27 cellular contexts compared by ENCODE assay signal in the genomic region with DNA sequence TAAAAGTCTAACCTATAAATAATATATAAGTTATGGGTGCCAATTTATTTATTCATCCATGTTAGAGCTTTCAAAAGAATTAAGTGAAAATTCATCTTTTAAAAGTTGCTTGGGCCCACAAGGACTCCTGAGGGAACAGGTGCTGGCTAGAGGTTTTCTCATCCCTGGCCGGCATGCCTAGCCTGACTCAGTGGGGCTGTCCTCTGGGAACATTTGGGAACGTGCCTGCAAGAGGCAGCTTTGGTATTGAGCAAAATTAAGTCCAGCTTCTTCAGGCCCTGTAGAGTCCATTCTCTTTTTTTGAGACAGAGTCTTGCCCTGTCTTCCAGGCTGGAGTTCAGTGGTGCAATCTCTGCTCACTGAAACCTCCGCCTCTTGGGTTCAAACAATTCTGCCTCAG. TPM values are rescaled to one million over a fixed set of nuclear protein-coding genes. Genes with fewer than 3 reads are reported as not detected.
"Had no signal": no experiment of that assay in that cellular context is flagged by ENCODE, and none has a peak within 500 bp of the region (broad histone marks: within the 10 kb centered on the region; RNA-seq: fewer than 3 reads in every experiment).

No MANE protein-coding gene starts in this region.

- H3K4me3 Mint-ChIP-seq: naive thymus-derived CD8-positive, alpha-beta T cell; natural killer cell treated with Interleukin-12 subunit alpha and Interleukin-12 subunit beta and Interleukin-15 and Interleukin-18, amount 100 ng/mL, for 72 hours; nephron progenitor cell; neural crest cell; stimulated activated effector memory CD8-positive, alpha-beta T cell treated with anti-CD3 and anti-CD28 coated beads, Interleukin-12 subunit alpha, Interleukin-12 subunit beta, amount 100 ng/mL, for 72 hours; stimulated activated naive B cell treated with anti-CD40 and anti-IgM and Interleukin-4, amounts not matched to agents 10 μg/mL and 1 μg/mL and 100 μg/mL, for 72 hours; stimulated activated naive CD8-positive, alpha-beta T cell treated with anti-CD3 and anti-CD28 coated beads, Interleukin-15, Interleukin-2, amounts not matched to agents 100 ng/mL and 50 ng/mL, for 24 hours had no signal

- H3K36me3 Mint-ChIP-seq: natural killer cell treated with Interleukin-12 subunit alpha and Interleukin-12 subunit beta and Interleukin-15 and Interleukin-18, amount 100 ng/mL, for 72 hours; stimulated activated effector memory CD8-positive, alpha-beta T cell treated with anti-CD3 and anti-CD28 coated beads, Interleukin-12 subunit alpha, Interleukin-12 subunit beta, amount 100 ng/mL, for 72 hours; stimulated activated naive B cell treated with anti-CD40 and anti-IgM and Interleukin-4, amounts not matched to agents 10 μg/mL and 1 μg/mL and 100 μg/mL, for 72 hours had no signal

- H3K27me3 ChIP-seq: pancreas, right lobe of liver, sigmoid colon, thyroid gland, tibial nerve, upper lobe of left lung, vagina had no signal

- H3K27ac ChIP-seq: neutrophil, pancreas, prostate gland, right lobe of liver, sigmoid colon, stomach, thoracic aorta, thyroid gland, tibial nerve, upper lobe of left lung, vagina had no signal

- H3K4me1 ChIP-seq: pancreas, prostate gland, right lobe of liver, sigmoid colon, stomach, thyroid gland, tibial nerve, upper lobe of left lung, vagina had no signal

- H3K4me3 ChIP-seq: pancreas, prostate gland, right lobe of liver, sigmoid colon, stomach, thoracic aorta, thyroid gland, tibial nerve, upper lobe of left lung, vagina had no signal

- H3K9me3 Mint-ChIP-seq: naive thymus-derived CD8-positive, alpha-beta T cell; natural killer cell treated with Interleukin-12 subunit alpha and Interleukin-12 subunit beta and Interleukin-15 and Interleukin-18, amount 100 ng/mL, for 72 hours; neural crest cell; stimulated activated effector memory CD8-positive, alpha-beta T cell treated with anti-CD3 and anti-CD28 coated beads, Interleukin-12 subunit alpha, Interleukin-12 subunit beta, amount 100 ng/mL, for 72 hours; stimulated activated naive B cell treated with anti-CD40 and anti-IgM and Interleukin-4, amounts not matched to agents 10 μg/mL and 1 μg/mL and 100 μg/mL, for 72 hours; stimulated activated naive CD8-positive, alpha-beta T cell treated with anti-CD3 and anti-CD28 coated beads, Interleukin-15, Interleukin-2, amounts not matched to agents 100 ng/mL and 50 ng/mL, for 24 hours had no signal

- H3K36me3 ChIP-seq: neutrophil, pancreas, prostate gland, right lobe of liver, sigmoid colon, stomach, thoracic aorta, thyroid gland, tibial nerve, upper lobe of left lung, vagina had no signal

- H3K4me1 Mint-ChIP-seq: naive thymus-derived CD8-positive, alpha-beta T cell; neural crest cell; stimulated activated effector memory CD8-positive, alpha-beta T cell treated with anti-CD3 and anti-CD28 coated beads, Interleukin-12 subunit alpha, Interleukin-12 subunit beta, amount 100 ng/mL, for 72 hours; stimulated activated naive B cell treated with anti-CD40 and anti-IgM and Interleukin-4, amounts not matched to agents 10 μg/mL and 1 μg/mL and 100 μg/mL, for 72 hours had no signal

- DNase-seq: naive thymus-derived CD8-positive, alpha-beta T cell; nephron progenitor cell; nucleus accumbens; pancreas; right cardiac atrium; right lobe of liver; sigmoid colon; small intestine; stimulated activated CD4-positive, alpha-beta T cell treated with anti-CD3 and anti-CD28 coated beads, Interleukin-15, amount 100 ng/mL, for 24 hours; stimulated activated CD4-positive, alpha-beta T cell treated with anti-CD3 and anti-CD28 coated beads, Interleukin-2, amount 100 ng/mL, for 24 hours; stimulated activated CD4-positive, alpha-beta T cell treated with anti-CD3 and anti-CD28 coated beads, Interleukin-2, amount 100 ng/mL, for 48 hours; stimulated activated CD4-positive, alpha-beta T cell treated with anti-CD3 and anti-CD28 coated beads, Interleukin-4, amount 100 ng/mL, for 24 hours; stimulated activated naive B cell treated with anti-CD40 and anti-IgM and Interleukin-4, amounts not matched to agents 10 μg/mL and 1 μg/mL and 100 μg/mL, for 72 hours; stimulated activated naive CD4-positive, alpha-beta T cell treated with Interleukin-2 at 50 U/mL for 16 hours; stomach; thyroid gland; trophoblast cell; upper lobe of left lung had no signal

- H3K9me3 ChIP-seq: neutrophil, pancreas, prostate gland, right lobe of liver, sigmoid colon, stomach, thoracic aorta, thyroid gland, tibial nerve, upper lobe of left lung, vagina had no signal

- ATAC-seq: naive thymus-derived CD8-positive, alpha-beta T cell; natural killer cell treated with Interleukin-12 subunit alpha and Interleukin-12 subunit beta and Interleukin-15 and Interleukin-18, amount 100 ng/mL, for 72 hours; pancreas; right lobe of liver; stimulated activated effector memory CD8-positive, alpha-beta T cell treated with anti-CD3 and anti-CD28 coated beads, Interleukin-12 subunit alpha, Interleukin-12 subunit beta, amount 100 ng/mL, for 72 hours; stimulated activated naive B cell treated with anti-CD40 and anti-IgM and Interleukin-4, amounts not matched to agents 10 μg/mL and 1 μg/mL and 100 μg/mL, for 72 hours had no signal

- H3K27ac Mint-ChIP-seq: naive thymus-derived CD8-positive, alpha-beta T cell; natural killer cell treated with Interleukin-12 subunit alpha and Interleukin-12 subunit beta and Interleukin-15 and Interleukin-18, amount 100 ng/mL, for 72 hours; nephron progenitor cell; stimulated activated effector memory CD8-positive, alpha-beta T cell treated with anti-CD3 and anti-CD28 coated beads, Interleukin-12 subunit alpha, Interleukin-12 subunit beta, amount 100 ng/mL, for 72 hours; stimulated activated naive B cell treated with anti-CD40 and anti-IgM and Interleukin-4, amounts not matched to agents 10 μg/mL and 1 μg/mL and 100 μg/mL, for 72 hours; stimulated activated naive CD8-positive, alpha-beta T cell treated with anti-CD3 and anti-CD28 coated beads, Interleukin-15, Interleukin-2, amounts not matched to agents 100 ng/mL and 50 ng/mL, for 24 hours had no signal

RNA-seq across cellular contexts. Expression of a gene that starts 44.7 kb away (rescaled TPM):
- polyA plus RNA-seq: naive thymus-derived CD8-positive, alpha-beta T cell had no signal
